In genomic region chr11:47948137-47948536, GRCh38 we compare ENCODE assay signal across 13 cellular contexts. TPM values are rescaled to one million over a fixed set of nuclear protein-coding genes. Genes with fewer than 3 reads are reported as not detected.
A peak's percentile ranks its signal among the peaks of the same experiment; 100 is the strongest.
DNase-seq lines count a peak whose midpoint lies in the region; ATAC-seq and TF ChIP-seq lines count a peak whose summit lies in the region.
"Had no signal": no experiment of that assay in that cellular context is flagged by ENCODE, and none has a peak within 500 bp of the region (broad histone marks: within the 10 kb centered on the region; RNA-seq: fewer than 3 reads in every experiment).

No MANE protein-coding gene starts in this region.

- no peak for DNase-seq in activated CD4-positive, alpha-beta T cell treated with anti-CD3 and anti-CD28 coated beads, Interleukin-2, amount 10 ng/mL, durations not matched to agents 24 days and 14 days
- DNase-seq in activated CD4-positive, alpha-beta T cell treated with anti-CD3 and anti-CD28 coated beads for 48 hours, result no peak
- peak; percentile 37 for DNase-seq in ELF-1 (ENCODE audit: low read depth, low spot score)
- no peak for DNase-seq in WTC11 (ENCODE audit: low spot score)
- DNase-seq in naive B cell, result no peak
- no peak for DNase-seq in head of caudate nucleus
- DNase-seq in spleen, result no peak
- no peak for DNase-seq in DMS153 (lab: John Stamatoyannopoulos, UW)
- DNase-seq: activated T-cell treated with anti-CD3 and anti-CD28 coated beads, Interleukin-2, amount 50 U/mL, for 48 hours; dermis blood vessel endothelial cell; NCI-H2107 had no signal

- ATAC-seq in WTC11 (peak; percentile 34), naive B cell (ENCODE audit: low read depth in 2 of 2) (no peak)

- no peak for TF ChIP-seq CTCF in WTC11 (IDR thresholded peaks at IDR 0.05)
- no peak for TF ChIP-seq CTCF in spleen (IDR thresholded peaks at IDR 0.05 in 8 of 11, conservative IDR thresholded peaks at IDR 0.05 in 3 of 11)

- CTCF ChIA-PET in WTC11 (lab: Charles Lee), result interaction anchor here (1.5 kb wide), 1 partner anchor 16 kb away, joined by 4 read pairs; no protein-coding TSS in a partner anchor

- no peak for TF ChIP-seq POLR2A in spleen (IDR thresholded peaks at IDR 0.05)

- POLR2A ChIA-PET in WTC11 (lab: Charles Lee), result no interaction called here

- peak overlapping the region; percentile 52 for H3K27ac Mint-ChIP-seq in activated CD4-positive, alpha-beta T cell treated with anti-CD3 and anti-CD28 coated beads, Interleukin-2, amount 10 ng/mL, durations not matched to agents 24 days and 14 days
- H3K27ac Mint-ChIP-seq in WTC11 (no peak overlapping the region), naive B cell (peak overlapping the region in 5 of 6 donors; percentile 44 to 83 (median 68))

- intact Hi-C loops in activated CD4-positive, alpha-beta T cell treated with anti-CD3 and anti-CD28 coated beads, Interleukin-2, amount 10 ng/mL, durations not matched to agents 24 days and 14 days (cut with micrococcal nuclease), result no loop called here
- intact Hi-C loops in head of caudate nucleus (cut with DNase I) (no loop called here), spleen (cut with DNase I; ENCODE audit: low total_unique reads) (no loop called here)

- H3K4me1 Mint-ChIP-seq in activated CD4-positive, alpha-beta T cell treated with anti-CD3 and anti-CD28 coated beads, Interleukin-2, amount 10 ng/mL, durations not matched to agents 24 days and 14 days, result peaks cover 35% of the 10 kb centered on the region
- peaks cover 34% of the 10 kb centered on the region for H3K4me1 Mint-ChIP-seq in WTC11
- peaks cover 39 to 50% (median 46%) of the 10 kb centered on the region in 3 donors for H3K4me1 Mint-ChIP-seq in naive B cell

- no peaks in the 10 kb centered on the region for H3K27me3 ChIP-seq in spleen (replicated peaks in 1 of 7)
- H3K27me3 ChIP-seq: ascending aorta had no signal

- H3K27me3 Mint-ChIP-seq in activated CD4-positive, alpha-beta T cell treated with anti-CD3 and anti-CD28 coated beads, Interleukin-2, amount 10 ng/mL, durations not matched to agents 24 days and 14 days, result no peaks in the 10 kb centered on the region
- no peaks in the 10 kb centered on the region for H3K27me3 Mint-ChIP-seq in WTC11 (ENCODE audit: low read depth)
- H3K27me3 Mint-ChIP-seq in naive B cell, result no peaks in the 10 kb centered on the region

- no peaks in the 10 kb centered on the region for H3K36me3 Mint-ChIP-seq in activated CD4-positive, alpha-beta T cell treated with anti-CD3 and anti-CD28 coated beads, Interleukin-2, amount 10 ng/mL, durations not matched to agents 24 days and 14 days (ENCODE audit: low read depth)
- H3K36me3 Mint-ChIP-seq in WTC11 (no peaks in the 10 kb centered on the region), naive B cell (no peaks in the 10 kb centered on the region)

- WGBS in spleen, 5 donors, result 50 to 69% (median 58%) methylated on average over 3 of the region's 3 CpGs

- H3K9me3 ChIP-seq in spleen, result no peaks in the 10 kb centered on the region
- H3K9me3 ChIP-seq: ascending aorta had no signal

- H3K27ac ChIP-seq in spleen, result peak overlapping the region in 2 of 8 donors; percentile 44 to 71
- H3K27ac ChIP-seq: ascending aorta had no signal

- no peak overlapping the region for H3K4me3 ChIP-seq in spleen
- H3K4me3 ChIP-seq: ascending aorta, lung had no signal

- no peaks in the 10 kb centered on the region for H3K9me3 Mint-ChIP-seq in activated CD4-positive, alpha-beta T cell treated with anti-CD3 and anti-CD28 coated beads, Interleukin-2, amount 10 ng/mL, durations not matched to agents 24 days and 14 days
- H3K9me3 Mint-ChIP-seq in WTC11, result no peaks in the 10 kb centered on the region
- no peaks in the 10 kb centered on the region for H3K9me3 Mint-ChIP-seq in naive B cell

- H3K36me3 ChIP-seq in spleen, result no peaks in the 10 kb centered on the region
- H3K36me3 ChIP-seq: ascending aorta had no signal

- H3K4me3 Mint-ChIP-seq in activated CD4-positive, alpha-beta T cell treated with anti-CD3 and anti-CD28 coated beads, Interleukin-2, amount 10 ng/mL, durations not matched to agents 24 days and 14 days, result no peak overlapping the region
- H3K4me3 Mint-ChIP-seq in WTC11 (no peak overlapping the region), naive B cell (peak overlapping the region in 2 of 8 donors; percentile 41 to 57)

- peaks cover 8 to 67% (median 49%) of the 10 kb centered on the region in 6 donors for H3K4me1 ChIP-seq in spleen
- H3K4me1 ChIP-seq: ascending aorta had no signal

TF ChIP-seq in WTC11, 78 proteins besides CTCF, POLR2A, EP300 and RAD21:
- peak; percentile 94 for TF ChIP-seq PRDM15 (CRISPR knock-in tag; IDR thresholded peaks at IDR 0.05)
- TF ChIP-seq PRRX2 (CRISPR knock-in tag; IDR thresholded peaks at IDR 0.05), result no peak

RNA-seq across cellular contexts. Expression of gene PTPRJ, which starts 32.2 kb away (rescaled TPM):
- 51.3 and 52.2 TPM in 2 replicates for total RNA-seq in activated CD4-positive, alpha-beta T cell treated with anti-CD3 and anti-CD28 coated beads, Interleukin-2, amount 10 ng/mL, durations not matched to agents 24 days and 14 days
- total RNA-seq in WTC11 (2021) (17.1 to 19.5 TPM (median 17.9 TPM) in 3 replicates), spleen (100 to 1,000 TPM in 4 of 7 donors, 10 to 100 TPM in 3; 63.7 to 135 (median 100) TPM)
- polyA plus RNA-seq in naive B cell (ENCODE audit: low read depth in 6 of 6) (10 to 100 TPM in 4 of 6 donors, 1 to 10 TPM in 2; 4.3 to 15.1 (median 11.6) TPM), spleen (10 to 100 TPM in 1 of 3 donors, 1 to 10 TPM in 2; 6.4 to 11.6 (median 10.0) TPM)
